8 cellular contexts compared by ENCODE assay signal in genomic region chr11:118622376-118623290, GRCh38. TPM values are rescaled to one million over a fixed set of nuclear protein-coding genes. Genes with fewer than 3 reads are reported as not detected.
DNase-seq lines count a peak whose midpoint lies in the region; ATAC-seq and TF ChIP-seq lines count a peak whose summit lies in the region.

No MANE protein-coding gene starts in this region.

- TF ChIP-seq CTCF in vagina (IDR thresholded peaks at IDR 0.05), result no peak

- peaks cover 0 to 26% of the 10 kb centered on the region in 2 donors for H3K36me3 ChIP-seq in vagina

- H3K4me3 Mint-ChIP-seq in effector memory CD8-positive, alpha-beta T cell, result no peak overlapping the region

- peak overlapping the region in 1 of 2 donors; percentile 55 for H3K4me3 ChIP-seq in vagina

- H3K4me1 Mint-ChIP-seq in effector memory CD8-positive, alpha-beta T cell (ENCODE audit: low read depth in 2 of 2), result peaks cover 4 to 5% of the 10 kb centered on the region in 2 donors

- no peaks in the 10 kb centered on the region for H3K27me3 ChIP-seq in vagina

- peaks cover 16 to 28% of the 10 kb centered on the region in 2 donors for H3K27me3 Mint-ChIP-seq in effector memory CD8-positive, alpha-beta T cell

- no peak overlapping the region for H3K27ac Mint-ChIP-seq in effector memory CD8-positive, alpha-beta T cell

- no peaks in the 10 kb centered on the region for H3K9me3 Mint-ChIP-seq in effector memory CD8-positive, alpha-beta T cell

- DNase-seq in DMS53 (lab: John Stamatoyannopoulos, UW) (peak; percentile 88), NCI-H2227 treated with DMSO at 0.1 percent for 48 hours (lab: John Stamatoyannopoulos, UW) (peak; percentile 65), cerebellum (ENCODE audit: low spot score) (peak; percentile 75), lung microvascular endothelial cell (ENCODE audit: low read depth in 2 of 2) (peak; percentile 35 to 67), vagina (ENCODE audit: extremely low spot score in 2 of 2) (no peak), KBM-7 (no peak)
- no peak for DNase-seq in effector memory CD8-positive, alpha-beta T cell

- in situ Hi-C loops in KBM-7 (cut with MboI; ENCODE audit: low pct_unique_long_range_greater_than_20kb, low sequenced_read_pairs), result no loop called here

- TF ChIP-seq POLR2A in vagina (IDR thresholded peaks at IDR 0.05), result no peak

- no peak for ATAC-seq in effector memory CD8-positive, alpha-beta T cell (replicated peaks)
- ATAC-seq in GM19035 (IDR thresholded peaks at IDR 0.05; ENCODE audit: unreplicated experiment), result no peak

- H3K4me1 ChIP-seq in vagina, result peaks cover 70% of the 10 kb centered on the region

- H3K27ac ChIP-seq in vagina, result peak overlapping the region; percentile 90

- H3K9me3 ChIP-seq in vagina, result no peaks in the 10 kb centered on the region

- H3K36me3 Mint-ChIP-seq in effector memory CD8-positive, alpha-beta T cell (ENCODE audit: insufficient read depth), result no peaks in the 10 kb centered on the region

- intact Hi-C loops in vagina (cut with DNase I), result no loop called here

RNA-seq across cellular contexts. Expression of gene PHLDB1, which starts 15.2 kb away (rescaled TPM):
- total RNA-seq in cerebellum, result 93.5 TPM
- 14.9 and 25.7 TPM in 2 replicates for total RNA-seq in lung microvascular endothelial cell
- 119 TPM for total RNA-seq in vagina

RNA-seq across cellular contexts. Expression of gene ARCN1, which starts 50.4 kb away (rescaled TPM):
- total RNA-seq in cerebellum (54.4 TPM), lung microvascular endothelial cell (62.5 and 63.9 TPM in 2 replicates), vagina (78.6 TPM)

RNA-seq across cellular contexts. Expression of gene TREH, which starts 56.8 kb away (rescaled TPM):
- total RNA-seq in cerebellum, result not detected
- total RNA-seq in lung microvascular endothelial cell, result not detected in 2 replicates
- total RNA-seq in vagina, result 0.25 TPM

RNA-seq across cellular contexts. Expression of gene IFT46, which starts 56.9 kb away (rescaled TPM):
- total RNA-seq in cerebellum (27.6 TPM), lung microvascular endothelial cell (13.7 and 15.7 TPM in 2 replicates), vagina (30.0 TPM)

Comparison
In these comparisons a context has a peak if more than half of its experiments do, and no peak if none do; other contexts are left out.
1. DNase-seq: peak in DMS53 (single experiment), NCI-H2227 treated with DMSO at 0.1 percent for 48 hours (single experiment), cerebellum (single experiment) and lung microvascular endothelial cell (2 of 2); none in vagina (0 of 2), effector memory CD8-positive, alpha-beta T cell (0 of 3) and KBM-7 (single experiment).